ENCODE assay signal across 9 cellular contexts in the genomic region with DNA sequence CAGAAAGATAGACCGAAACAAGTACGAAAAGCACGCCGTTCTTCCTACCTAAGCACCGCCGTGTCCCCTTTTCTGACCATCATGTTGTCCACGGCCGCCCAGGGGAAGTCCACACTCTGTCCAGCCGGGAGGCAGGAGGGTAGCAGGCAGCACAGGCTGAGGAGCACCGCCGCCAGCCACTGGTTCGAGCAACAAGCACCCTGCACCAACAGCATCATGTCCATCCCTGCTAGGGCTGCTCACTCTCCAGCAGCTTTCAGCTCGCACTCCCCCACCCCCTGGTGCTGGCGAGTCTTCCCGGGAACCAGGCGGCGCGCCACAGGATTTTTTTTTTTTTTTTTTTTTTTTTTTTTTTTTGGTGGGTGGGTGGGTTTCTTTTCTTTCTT. TPM values are rescaled to one million over a fixed set of nuclear protein-coding genes. Genes with fewer than 3 reads are reported as not detected.
DNase-seq lines count a peak whose midpoint lies in the region; ATAC-seq and TF ChIP-seq lines count a peak whose summit lies in the region.
"Had no signal": no experiment of that assay in that cellular context is flagged by ENCODE, and none has a peak within 500 bp of the region (broad histone marks: within the 10 kb centered on the region; RNA-seq: fewer than 3 reads in every experiment).

TSS of gene NEGR1 (minus strand) at position 269 of the 386 bp plus-strand sequence.

- peaks cover 17% of the 10 kb centered on the region for H3K4me1 Mint-ChIP-seq in neural progenitor cell

- peak within 1 kb of the TSS; percentile 98 for H3K4me2 ChIP-seq in MM.1S (ENCODE audit: low read depth, low read length)
- peak within 1 kb of the TSS; percentile 82 for H3K4me2 ChIP-seq in neural progenitor cell

- H3K27me3 Mint-ChIP-seq in neural progenitor cell (ENCODE audit: insufficient read depth, low read depth), result peaks cover 9% of the 10 kb centered on the region

- H3K27ac ChIP-seq in MM.1S (ENCODE audit: low read length) (peak within 1 kb of the TSS; percentile 25; the same call in 1 of the 2 replicates), neural progenitor cell (peak within 1 kb of the TSS; percentile 77)

- TF ChIP-seq CTCF in MM.1S (IDR thresholded peaks at IDR 0.05; ENCODE audit: low read length) (no peak), neural progenitor cell (IDR thresholded peaks at IDR 0.05) (no peak)

- H3K9me2 ChIP-seq in MM.1S (replicated peaks; ENCODE audit: insufficient read depth, low read length), result no peaks in the 10 kb centered on the region

- no peaks in the 10 kb centered on the region for H3K9me3 Mint-ChIP-seq in neural progenitor cell

- peak within 1 kb of the TSS; percentile 50 for H3K27ac Mint-ChIP-seq in neural progenitor cell

- peaks cover 8% of the 10 kb centered on the region for H3K4me1 ChIP-seq in MM.1S (ENCODE audit: low read length)
- H3K4me1 ChIP-seq in neural progenitor cell, result peaks cover 11% of the 10 kb centered on the region

- no peak within 1 kb of the TSS for H3K4me3 Mint-ChIP-seq in neural progenitor cell

- H3K79me2 ChIP-seq in MM.1S (ENCODE audit: low read length) (no peaks in the 10 kb centered on the region), neural progenitor cell (ENCODE audit: low read depth) (no peaks in the 10 kb centered on the region)

- DNase-seq in DMS79 (lab: John Stamatoyannopoulos, UW) (peak; percentile 54), MM.1S (no peak), glomerular visceral epithelial cell (ENCODE audit: extremely low spot score) (peak; percentile 68), neural progenitor cell (ENCODE audit: low spot score) (peak; percentile 63), NCI-H1048 (lab: John Stamatoyannopoulos, UW) (no peak)
- DNase-seq in activated T-cell treated with anti-CD3 and anti-CD28 coated beads, Interleukin-2, amount 50 U/mL, for 48 hours, result peak; percentile 19 to 28

- H2AFZ ChIP-seq in MM.1S (ENCODE audit: low read length) (peak within 1 kb of the TSS; percentile 92), neural progenitor cell (replicated peaks) (peak within 1 kb of the TSS; percentile 98)

- ATAC-seq in GM18520 (IDR thresholded peaks at IDR 0.05; ENCODE audit: unreplicated experiment) (no peak), GM21786 (IDR thresholded peaks at IDR 0.05; ENCODE audit: unreplicated experiment) (no peak)

- H3K27me3 ChIP-seq in MM.1S (replicated peaks; ENCODE audit: insufficient read depth, low read length) (peaks cover 42% of the 10 kb centered on the region), neural progenitor cell (peaks cover 79% of the 10 kb centered on the region)

- H4K20me1 ChIP-seq in MM.1S (ENCODE audit: insufficient read depth, low read length) (peaks cover 3% of the 10 kb centered on the region; the same call in 1 of the 2 replicates), neural progenitor cell (ENCODE audit: low read depth) (no peaks in the 10 kb centered on the region)

- H3K9ac ChIP-seq in MM.1S (ENCODE audit: low read length) (peak within 1 kb of the TSS; percentile 73), neural progenitor cell (no peak within 1 kb of the TSS)

- H3K4me3 ChIP-seq in MM.1S (ENCODE audit: low read length) (peak within 1 kb of the TSS; percentile 89), neural progenitor cell (peak within 1 kb of the TSS; percentile 69)

- H3K36me3 ChIP-seq in MM.1S (replicated peaks; ENCODE audit: insufficient read depth, low read length) (no peaks in the 10 kb centered on the region), neural progenitor cell (no peaks in the 10 kb centered on the region)

- H3K36me3 Mint-ChIP-seq in neural progenitor cell, result no peaks in the 10 kb centered on the region

- H3F3A ChIP-seq in MM.1S (ENCODE audit: insufficient read depth, low read length) (peaks cover 19% of the 10 kb centered on the region), neural progenitor cell (ENCODE audit: low read depth) (peaks cover 25% of the 10 kb centered on the region)

- no peaks in the 10 kb centered on the region for H3K9me3 ChIP-seq in MM.1S (replicated peaks; ENCODE audit: insufficient read depth, low read length)
- H3K9me3 ChIP-seq in neural progenitor cell (ENCODE audit: low read depth), result no peaks in the 10 kb centered on the region

RNA-seq across cellular contexts. Expression of gene NEGR1, which starts in this region (rescaled TPM):
- 0.50 and 0.62 TPM in 2 replicates for total RNA-seq in neural progenitor cell (ENCODE audit: low replicate concordance)
- total RNA-seq: activated CD8-positive, alpha-beta memory T cell treated with anti-CD3 and anti-CD28 coated beads for 36 hours had no signal

Comparison
In these comparisons a context has a peak if more than half of its experiments do, and no peak if none do; other contexts are left out.
1. Peak in DNase-seq, H3K4me3 ChIP-seq, H3K27ac ChIP-seq and H3K4me2 ChIP-seq in neural progenitor cell; RNA of the gene not detected or under 1 TPM.
2. DNase-seq: peak in DMS79 (single experiment), activated T-cell treated with anti-CD3 and anti-CD28 coated beads, Interleukin-2, amount 50 U/mL, for 48 hours (2 of 2) and glomerular visceral epithelial cell (single experiment); none in MM.1S (single experiment) and NCI-H1048 (single experiment).